ENCODE assay signal across 15 cellular contexts in genomic region chr17:78147315-78147998, GRCh38. TPM values are rescaled to one million over a fixed set of nuclear protein-coding genes. Genes with fewer than 3 reads are reported as not detected.
DNase-seq lines count a peak whose midpoint lies in the region; ATAC-seq and TF ChIP-seq lines count a peak whose summit lies in the region.
"Had no signal": no experiment of that assay in that cellular context is flagged by ENCODE, and none has a peak within 500 bp of the region (broad histone marks: within the 10 kb centered on the region; RNA-seq: fewer than 3 reads in every experiment).

No MANE protein-coding gene starts in this region.

- H3K4me1 Mint-ChIP-seq in CD8-positive, alpha-beta T cell (ENCODE audit: low read depth): peaks cover 25% of the 10 kb centered on the region
- H3K4me1 Mint-ChIP-seq in osteocyte (ENCODE audit: unreplicated experiment): peaks cover 47% of the 10 kb centered on the region

- H3K36me3 ChIP-seq in CD8-positive, alpha-beta T cell (ENCODE audit: insufficient read depth, low read length): peaks cover under 1% of the 10 kb centered on the region
- H3K36me3 ChIP-seq in lower lobe of right lung (no peaks in the 10 kb centered on the region), adrenal gland (replicated peaks in 1 of 2) (no peaks in the 10 kb centered on the region), suprapubic skin (no peaks in the 10 kb centered on the region)

- H3K4me3 ChIP-seq in CD8-positive, alpha-beta T cell (ENCODE audit: low read depth, low read length): no peak overlapping the region
- H3K4me3 ChIP-seq in lower lobe of right lung (no peak overlapping the region), adrenal gland (no peak overlapping the region), suprapubic skin (no peak overlapping the region)
- H3K4me3 ChIP-seq: dorsolateral prefrontal cortex had no signal

- peak; percentile 71 for ATAC-seq in CD8-positive, alpha-beta T cell
- ATAC-seq in GM19025 (IDR thresholded peaks at IDR 0.05; ENCODE audit: low read depth, unreplicated experiment) (peak; percentile 40), lower lobe of right lung (peak; percentile 15 to 52)

- H3K27ac Mint-ChIP-seq in CD8-positive, alpha-beta T cell: peak overlapping the region; percentile 49
- H3K27ac Mint-ChIP-seq in osteocyte (ENCODE audit: unreplicated experiment): no peak overlapping the region

- H3K36me3 Mint-ChIP-seq in CD8-positive, alpha-beta T cell: peaks cover 5% of the 10 kb centered on the region
- H3K36me3 Mint-ChIP-seq in osteocyte (ENCODE audit: unreplicated experiment): no peaks in the 10 kb centered on the region

- TF ChIP-seq CTCF in CD8-positive, alpha-beta T cell (IDR thresholded peaks at IDR 0.05): no peak
- no peak for TF ChIP-seq CTCF in lower lobe of right lung (IDR thresholded peaks at IDR 0.05)
- no peak for TF ChIP-seq CTCF in osteocyte (IDR thresholded peaks at IDR 0.05)
- no peak for TF ChIP-seq CTCF in adrenal gland (IDR thresholded peaks at IDR 0.05)
- TF ChIP-seq CTCF in suprapubic skin (IDR thresholded peaks at IDR 0.05): no peak

- in situ Hi-C loops in KBM-7 (cut with MboI; ENCODE audit: low pct_unique_long_range_greater_than_20kb, low sequenced_read_pairs): no loop called here

- CTCF ChIA-PET in CD8-positive, alpha-beta T cell (lab: Charles Lee): interaction anchor here (0.6 to 1.6 kb wide), 3 partner anchors 10 to 34 kb away, joined by 3 to 12 read pairs (median 5); no protein-coding TSS in a partner anchor

- H3K27me3 ChIP-seq in CD8-positive, alpha-beta T cell (ENCODE audit: insufficient read depth, low read length): no peaks in the 10 kb centered on the region
- H3K27me3 ChIP-seq in lower lobe of right lung (ENCODE audit: low read depth) (no peaks in the 10 kb centered on the region), adrenal gland (no peaks in the 10 kb centered on the region), suprapubic skin (no peaks in the 10 kb centered on the region)
- H3K27me3 ChIP-seq: dorsolateral prefrontal cortex had no signal

- POLR2A ChIA-PET in CD8-positive, alpha-beta T cell (lab: Charles Lee): no interaction called here

- no peaks in the 10 kb centered on the region for H3K27me3 Mint-ChIP-seq in CD8-positive, alpha-beta T cell (ENCODE audit: low read depth)
- no peaks in the 10 kb centered on the region for H3K27me3 Mint-ChIP-seq in osteocyte (ENCODE audit: unreplicated experiment)

- peaks cover 36% of the 10 kb centered on the region for H3K4me1 ChIP-seq in CD8-positive, alpha-beta T cell (ENCODE audit: insufficient read depth, low read length)
- H3K4me1 ChIP-seq in lower lobe of right lung (peaks cover 54% of the 10 kb centered on the region), adrenal gland (replicated peaks in 1 of 2) (peaks cover 19 to 21% of the 10 kb centered on the region in 2 donors), suprapubic skin (peaks cover 61% of the 10 kb centered on the region)

- no peak for TF ChIP-seq POLR2A in adrenal gland (IDR thresholded peaks at IDR 0.05)
- no peak for TF ChIP-seq POLR2A in suprapubic skin (IDR thresholded peaks at IDR 0.05)

- H3K27ac ChIP-seq in CD8-positive, alpha-beta T cell (ENCODE audit: low read depth, low read length): no peak overlapping the region
- H3K27ac ChIP-seq in lower lobe of right lung (peak overlapping the region; percentile 11), adrenal gland (no peak overlapping the region), suprapubic skin (no peak overlapping the region)
- H3K27ac ChIP-seq: dorsolateral prefrontal cortex had no signal

- intact Hi-C loops in CD8-positive, alpha-beta T cell (cut with DNase I, micrococcal nuclease): no loop called here
- intact Hi-C loops in lower lobe of right lung (cut with DNase I): no loop called here
- intact Hi-C loops in adrenal gland (cut with DNase I): no loop called here

- no peaks in the 10 kb centered on the region for H3K9me3 ChIP-seq in CD8-positive, alpha-beta T cell (ENCODE audit: low read length)
- H3K9me3 ChIP-seq in lower lobe of right lung (no peaks in the 10 kb centered on the region), adrenal gland (replicated peaks in 1 of 3) (no peaks in the 10 kb centered on the region), suprapubic skin (no peaks in the 10 kb centered on the region)
- H3K9me3 ChIP-seq: Caco-2 had no signal

- 72 to 87% (median 76%) methylated on average over 7 to 8 of the region's 8 CpGs for WGBS in adrenal gland, 4 donors
- WGBS in suprapubic skin: 47% methylated on average over 8 of the region's 8 CpGs

- H3K9me3 Mint-ChIP-seq in CD8-positive, alpha-beta T cell: no peaks in the 10 kb centered on the region
- H3K9me3 Mint-ChIP-seq in osteocyte (ENCODE audit: unreplicated experiment): no peaks in the 10 kb centered on the region
- H3K9me3 Mint-ChIP-seq: neural crest cell had no signal

- DNase-seq in CD8-positive, alpha-beta T cell: no peak
- peak; percentile 43 for DNase-seq in KBM-7
- peak; percentile 73 for DNase-seq in lower lobe of right lung
- DNase-seq in osteocyte (ENCODE audit: extremely low spot score, unreplicated experiment): no peak
- DNase-seq in C1 segment of cervical spinal cord (lab: John Stamatoyannopoulos, UW): no peak
- DNase-seq in adrenal gland: no peak
- no peak for DNase-seq in suprapubic skin (ENCODE audit: low spot score in 2 of 2)
- DNase-seq: activated effector memory CD4-positive, alpha-beta T cell treated with anti-CD3 and anti-CD28 coated beads, Interleukin-2, amount 50 U/mL, for 16 hours; dorsolateral prefrontal cortex; NCI-H748 treated with DMSO at 0.1 percent for 48 hours; stimulated activated CD4-positive, alpha-beta T cell treated with anti-CD3 and anti-CD28 coated beads, Interleukin-4, amount 100 ng/mL, for 24 hours had no signal

- no peak for TF ChIP-seq EP300 in suprapubic skin (IDR thresholded peaks at IDR 0.05)

- no peak overlapping the region for H3K4me3 Mint-ChIP-seq in CD8-positive, alpha-beta T cell
- no peak overlapping the region for H3K4me3 Mint-ChIP-seq in osteocyte (ENCODE audit: unreplicated experiment)
- H3K4me3 Mint-ChIP-seq: neural crest cell had no signal

RNA-seq across cellular contexts. Expression of gene C17orf99, which starts 1.3 kb away (rescaled TPM):
- total RNA-seq in CD8-positive, alpha-beta T cell: not detected
- total RNA-seq in lower lobe of right lung: not detected
- total RNA-seq in osteocyte: not detected in 2 replicates
- total RNA-seq in adrenal gland: not detected
- polyA plus RNA-seq in adrenal gland: not detected
- 1 to 10 TPM in 3 of 4 donors, not detected in 1; 1.4 to 2.7 (median 2.1) TPM for total RNA-seq in suprapubic skin
- total RNA-seq: Caco-2, neural crest cell had no signal
- polyA plus RNA-seq: urinary bladder had no signal

RNA-seq across cellular contexts. Expression of gene TMC8, which starts 16.9 kb away (rescaled TPM):
- 100 to 1,000 TPM; 312 to 315 TPM for total RNA-seq in CD8-positive, alpha-beta T cell
- total RNA-seq in lower lobe of right lung (33.8 TPM), osteocyte (0.40 and 0.99 TPM in 2 replicates), adrenal gland (10 to 100 TPM in 3 of 8 donors, 1 to 10 TPM in 5; 2.2 to 13.2 (median 6.8) TPM), suprapubic skin (1 to 10 TPM in 2 of 4 donors, under 1 TPM in 2; 0.36 to 6.4 (median 1.8) TPM)
- 10 to 100 TPM in 1 of 3 donors, 1 to 10 TPM in 1, under 1 TPM in 1; 0.99 to 28.8 (median 6.0) TPM for polyA plus RNA-seq in adrenal gland
- total RNA-seq: Caco-2 had no signal

RNA-seq across cellular contexts. Expression of gene TMC6, which starts 18.9 kb away (rescaled TPM):
- total RNA-seq in CD8-positive, alpha-beta T cell: 100 to 1,000 TPM; 518 to 535 TPM
- total RNA-seq in lower lobe of right lung (173 TPM), osteocyte (31.2 and 32.6 TPM in 2 replicates), adrenal gland (10 to 100 TPM in 7 of 8 donors, 1 to 10 TPM in 1; 6.0 to 38.9 (median 19.1) TPM), suprapubic skin (10 to 100 TPM; 27.9 to 48.8 (median 32.0) TPM)
- 10 to 100 TPM in 2 of 3 donors, 1 to 10 TPM in 1; 2.5 to 79.0 (median 40.3) TPM for polyA plus RNA-seq in adrenal gland

RNA-seq across cellular contexts. Expression of gene SYNGR2, which starts 20.9 kb away (rescaled TPM):
- 10 to 100 TPM; 36.4 to 36.7 TPM for total RNA-seq in CD8-positive, alpha-beta T cell
- 217 TPM for total RNA-seq in lower lobe of right lung
- total RNA-seq in osteocyte: 43.2 and 48.6 TPM in 2 replicates
- 10 to 100 TPM; 36.3 to 98.1 (median 62.9) TPM for total RNA-seq in adrenal gland
- polyA plus RNA-seq in adrenal gland: 10 to 100 TPM; 32.7 to 85.5 (median 38.9) TPM
- total RNA-seq in suprapubic skin: 100 to 1,000 TPM; 127 to 139 (median 133) TPM

RNA-seq across cellular contexts. Expression of gene TK1, which starts 39.4 kb away (rescaled TPM):
- 1 to 10 TPM in 1 of 2 experiments, under 1 TPM in 1; 0.76 to 1.1 TPM for total RNA-seq in CD8-positive, alpha-beta T cell
- total RNA-seq in lower lobe of right lung (6.6 TPM), osteocyte (16.0 and 16.2 TPM in 2 replicates), adrenal gland (1 to 10 TPM; 2.0 to 8.5 (median 2.5) TPM), suprapubic skin (1 to 10 TPM; 1.0 to 9.1 (median 7.0) TPM)
- 1 to 10 TPM; 1.3 to 2.6 (median 1.6) TPM for polyA plus RNA-seq in adrenal gland

Comparison
In these comparisons a context has a peak if more than half of its experiments do, and no peak if none do; other contexts are left out.
1. DNase-seq: peak in KBM-7 (single experiment) and lower lobe of right lung (single experiment); none in CD8-positive, alpha-beta T cell (0 of 7), osteocyte (single experiment), C1 segment of cervical spinal cord (0 of 14), adrenal gland (0 of 7) and suprapubic skin (0 of 2).
2. Peak in every context shown above with its lines, with median percentiles within 50 percentile points of each other: ATAC-seq.